Comparison of ENCODE assay signal across 13 cellular contexts in the genomic region with DNA sequence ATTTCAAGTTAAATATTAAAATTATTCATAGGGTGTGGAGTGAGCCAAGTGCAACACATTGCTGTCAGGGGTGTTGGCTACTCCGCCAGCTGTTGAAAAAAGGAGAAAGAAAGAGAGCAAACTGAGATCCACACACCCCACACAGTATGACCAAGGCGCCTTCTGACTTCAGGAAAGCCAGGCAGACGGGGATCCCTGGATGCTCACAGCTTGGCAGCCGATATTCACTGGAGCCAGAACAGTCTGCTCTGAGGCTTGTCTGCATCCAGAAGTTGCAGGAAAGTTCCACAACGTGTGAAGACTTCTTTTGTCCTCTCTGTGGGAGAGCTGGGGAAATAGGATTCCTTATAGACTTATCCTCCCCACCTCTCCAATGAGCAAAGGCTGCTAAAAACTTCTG. TPM values are rescaled to one million over a fixed set of nuclear protein-coding genes. Genes with fewer than 3 reads are reported as not detected.
DNase-seq lines count a peak whose midpoint lies in the region; ATAC-seq, FAIRE-seq and TF ChIP-seq lines count a peak whose summit lies in the region.
"Had no signal": no experiment of that assay in that cellular context is flagged by ENCODE, and none has a peak within 500 bp of the region (broad histone marks: within the 10 kb centered on the region; RNA-seq: fewer than 3 reads in every experiment).

No MANE protein-coding gene starts in this region.

- H3K4me1 ChIP-seq in GM23338 (ENCODE audit: insufficient read depth), result peaks cover 45% of the 10 kb centered on the region
- H3K4me1 ChIP-seq in H1 (replicated peaks in 1 of 4; ENCODE audit: control insufficient read depth in 3 of 4, insufficient read depth in 4 of 4, low read length in 3 of 4), result peaks cover 2 to 27% (median 21%) of the 10 kb centered on the region in 4 experiments; a peak in 6 of 7 replicates
- peaks cover 35% of the 10 kb centered on the region for H3K4me1 ChIP-seq in keratinocyte (ENCODE audit: control insufficient read depth, extremely low read depth, insufficient read depth, low read length)

- no peaks in the 10 kb centered on the region for H3K79me2 ChIP-seq in GM23338 (replicated peaks; ENCODE audit: insufficient read depth)
- H3K79me2 ChIP-seq in H1 (ENCODE audit: control insufficient read depth in 1 of 2, insufficient read depth in 2 of 2, low read length in 2 of 2), result peaks cover 0 to 10% of the 10 kb centered on the region in 2 experiments; a peak in 2 of 4 replicates
- H3K79me2 ChIP-seq in keratinocyte (ENCODE audit: control insufficient read depth, insufficient read depth, low read length), result no peaks in the 10 kb centered on the region

- no peaks in the 10 kb centered on the region for H3K9me1 ChIP-seq in keratinocyte (ENCODE audit: control insufficient read depth, extremely low read depth, insufficient read depth, low read length)

- peaks cover 27% of the 10 kb centered on the region for H3K36me3 Mint-ChIP-seq in GM23338 (ENCODE audit: low read depth)
- H3K36me3 Mint-ChIP-seq in activated T-cell treated with anti-CD3 and anti-CD28 coated beads, Interleukin-2, amount 50 U/mL, for 4 hours (ENCODE audit: insufficient read depth), result no peaks in the 10 kb centered on the region
- H3K36me3 Mint-ChIP-seq: activated naive CD8-positive, alpha-beta T cell treated with anti-CD3 and anti-CD28 coated beads for 36 hours had no signal

- peak; percentile 30 for DNase-seq in GM23338 (ENCODE audit: low spot score)
- DNase-seq in H1 (ENCODE audit: low read depth in 1 of 2, low spot score in 2 of 2), result no peak
- DNase-seq in keratinocyte (ENCODE audit: low read depth, low spot score), result no peak
- no peak for DNase-seq in sciatic nerve (ENCODE audit: low spot score)
- DNase-seq in DMS79 treated with DMSO at 0.1 percent for 48 hours (lab: John Stamatoyannopoulos, UW), result no peak
- DNase-seq in activated CD4-positive, alpha-beta T cell treated with anti-CD3 and anti-CD28 coated beads for 1 hour, result no peak
- DNase-seq in cerebellar nuclear complex (lab: John Stamatoyannopoulos, UW), result no peak
- no peak for DNase-seq in activated T-cell treated with anti-CD3 and anti-CD28 coated beads, Interleukin-2, amount 50 U/mL, for 4 hours
- DNase-seq: activated CD4-positive, alpha-beta T cell treated with anti-CD3 and anti-CD28 coated beads for 4 hours; activated naive CD8-positive, alpha-beta T cell treated with anti-CD3 and anti-CD28 coated beads for 36 hours; NCI-H345 had no signal

- H3K27ac Mint-ChIP-seq in GM23338, result no peak overlapping the region
- H3K27ac Mint-ChIP-seq: activated naive CD8-positive, alpha-beta T cell treated with anti-CD3 and anti-CD28 coated beads for 36 hours had no signal

- POLR2A ChIA-PET in H1 (lab: Charles Lee; ENCODE audit: partially characterized antibody), result interaction anchor here (1.1 to 2.6 kb wide), 7 partner anchors 11 to 164 kb away, joined by 3 to 21 read pairs (median 7); partner anchors contain the start of gene CHD9

- 0 out of 2 replicates have a peak overlapping the region, but pooled peaks have one; percentile 94 for H2AK5ac ChIP-seq in H1 (ENCODE audit: low read depth, low read length)

- dilution Hi-C loops in keratinocyte (cut with MboI; ENCODE audit: extremely low pct_ligation_motif_present, low sequenced_read_pairs), result no loop called here

- no peak for TF ChIP-seq EP300 in H1 (IDR thresholded peaks at IDR 0.05; ENCODE audit: borderline replicate concordance in 1 of 2, low read depth in 2 of 2, low read length in 2 of 2)

- H4K8ac ChIP-seq in H1 (ENCODE audit: extremely low read depth, insufficient read depth, low read length), result no peak overlapping the region

- no peak overlapping the region for H2BK120ac ChIP-seq in H1 (replicated peaks; ENCODE audit: low read depth, low read length)

- H2AFZ ChIP-seq in GM23338, result no peak overlapping the region
- no peak overlapping the region for H2AFZ ChIP-seq in H1 (ENCODE audit: low read length)
- H2AFZ ChIP-seq in keratinocyte (ENCODE audit: control insufficient read depth, low read length), result peak overlapping the region; percentile 75

- H3K4ac ChIP-seq in H1 (replicated peaks; ENCODE audit: insufficient read length, low read depth, low read length), result peak overlapping the region; percentile 63

- no peak overlapping the region; the same call in 1 of the 2 replicates for H2BK5ac ChIP-seq in H1 (ENCODE audit: low read depth, low read length)

- H2BK20ac ChIP-seq in H1 (ENCODE audit: low read length), result 0 out of 2 replicates have a peak overlapping the region, but pooled peaks have one; percentile 66

- peak overlapping the region; percentile 71; the same call in 1 of the 2 replicates for H3K18ac ChIP-seq in H1 (ENCODE audit: extremely low read depth, low read length)

- H4K20me1 ChIP-seq in GM23338 (replicated peaks; ENCODE audit: insufficient read depth), result no peaks in the 10 kb centered on the region
- no peaks in the 10 kb centered on the region for H4K20me1 ChIP-seq in H1 (replicated peaks in 1 of 2; ENCODE audit: control insufficient read depth in 1 of 2, insufficient read depth in 2 of 2, low read length in 2 of 2)
- H4K20me1 ChIP-seq in keratinocyte (ENCODE audit: control insufficient read depth, extremely low read depth, insufficient read depth, low read length), result no peaks in the 10 kb centered on the region

- H3K36me3 ChIP-seq in GM23338 (ENCODE audit: insufficient read depth), result 0 out of 2 replicates have a peak, but pooled peaks cover 4% of the 10 kb centered on the region
- no peaks in the 10 kb centered on the region for H3K36me3 ChIP-seq in H1 (ENCODE audit: control insufficient read depth in 2 of 4, insufficient read depth in 4 of 4, low read length in 3 of 4)
- H3K36me3 ChIP-seq in keratinocyte (ENCODE audit: control insufficient read depth in 2 of 2, extremely low read depth in 1 of 2, insufficient read depth in 2 of 2, low read length in 2 of 2), result no peaks in the 10 kb centered on the region

- H3K9ac ChIP-seq in H1 (replicated peaks in 1 of 4; ENCODE audit: extremely low read depth in 1 of 4, low read depth in 3 of 4, low read length in 3 of 4), result peak overlapping the region; percentile 8 to 84 (median 67); a peak in 6 of 7 replicates
- H3K9ac ChIP-seq in keratinocyte (ENCODE audit: control insufficient read depth, extremely low read depth, insufficient read depth, low read length), result peak overlapping the region; percentile 1

- H3K23ac ChIP-seq in H1 (ENCODE audit: insufficient read length), result no peak overlapping the region

- no peak overlapping the region for H4K5ac ChIP-seq in H1 (ENCODE audit: insufficient read length, low read depth, low read length)

- TF ChIP-seq RAD21 in H1 (IDR thresholded peaks at IDR 0.05 in 1 of 2, conservative IDR thresholded peaks at IDR 0.05 in 1 of 2; ENCODE audit: low read depth in 2 of 2, low read length in 2 of 2), result no peak

- intact Hi-C loops in sciatic nerve (cut with DNase I), result no loop called here

- TF ChIP-seq CTCF in GM23338 (conservative IDR thresholded peaks at IDR 0.05; ENCODE audit: low read depth in 2 of 2) (no peak), H1 (IDR thresholded peaks at IDR 0.05; ENCODE audit: control extremely low read depth in 1 of 3, insufficient read depth in 1 of 3, low read depth in 1 of 3, low read length in 3 of 3) (no peak), keratinocyte (optimal IDR thresholded peaks at IDR 0.05 in 1 of 3, IDR thresholded peaks at IDR 0.05 in 1 of 3, conservative IDR thresholded peaks at IDR 0.05 in 1 of 3; ENCODE audit: extremely low read depth in 1 of 3, insufficient read depth in 2 of 3, low read length in 3 of 3) (no peak)

- H4K91ac ChIP-seq in H1 (replicated peaks; ENCODE audit: insufficient read length, low read length), result peak overlapping the region; percentile 12

- peak overlapping the region; percentile 78; the same call in 1 of the 2 replicates for H2BK12ac ChIP-seq in H1 (ENCODE audit: low read depth, low read length)

- peak overlapping the region; percentile 76 for H3K4me3 Mint-ChIP-seq in GM23338
- H3K4me3 Mint-ChIP-seq in activated T-cell treated with anti-CD3 and anti-CD28 coated beads, Interleukin-2, amount 50 U/mL, for 4 hours, result no peak overlapping the region
- H3K4me3 Mint-ChIP-seq: activated naive CD8-positive, alpha-beta T cell treated with anti-CD3 and anti-CD28 coated beads for 36 hours had no signal

- TF ChIP-seq POLR2A in H1 (IDR thresholded peaks at IDR 0.05; ENCODE audit: control extremely low read depth in 1 of 2, low read depth in 2 of 2, low read length in 2 of 2), result no peak

- H3K79me1 ChIP-seq in H1 (ENCODE audit: low read depth, low read length), result no peaks in the 10 kb centered on the region

- CTCF ChIA-PET in H1 (lab: Charles Lee; ENCODE audit: partially characterized antibody), result interaction anchor here (0.6 to 3.1 kb wide), 5 partner anchors 11 to 121 kb away, joined by 3 to 11 read pairs (median 3); partner anchors contain the start of gene CHD9

- peaks cover 55% of the 10 kb centered on the region for H3K4me1 Mint-ChIP-seq in GM23338
- H3K4me1 Mint-ChIP-seq in activated T-cell treated with anti-CD3 and anti-CD28 coated beads, Interleukin-2, amount 50 U/mL, for 4 hours (ENCODE audit: low read depth), result no peaks in the 10 kb centered on the region

- no peak overlapping the region for H3K56ac ChIP-seq in H1 (replicated peaks; ENCODE audit: insufficient read length, low read depth, low read length)

- peaks cover 31% of the 10 kb centered on the region for H3K9me3 Mint-ChIP-seq in GM23338
- H3K9me3 Mint-ChIP-seq in activated T-cell treated with anti-CD3 and anti-CD28 coated beads, Interleukin-2, amount 50 U/mL, for 4 hours, result no peaks in the 10 kb centered on the region
- H3K9me3 Mint-ChIP-seq: activated naive CD8-positive, alpha-beta T cell treated with anti-CD3 and anti-CD28 coated beads for 36 hours had no signal

- 26% methylated on average over 5 of the region's 5 CpGs; no CpG with 5 or more reads in 1 of the 2 experiments for WGBS in H1 (ENCODE audit: extremely low coverage in 1 of 2, insufficient coverage in 1 of 2, insufficient read length in 1 of 2, insufficient replicate concordance in 2 of 2, low coverage in 1 of 2, low lambda C conversion rate in 2 of 2, missing lambda C conversion rate in 1 of 2), 2 experiments

- H2BK15ac ChIP-seq in H1 (ENCODE audit: low read length), result no peak overlapping the region

- H3K27me3 ChIP-seq in GM23338 (ENCODE audit: insufficient read depth) (no peaks in the 10 kb centered on the region), H1 (replicated peaks in 1 of 4; ENCODE audit: control insufficient read depth in 3 of 4, extremely low read depth in 1 of 4, insufficient read depth in 3 of 4, low read length in 3 of 4) (no peaks in the 10 kb centered on the region), keratinocyte (ENCODE audit: control insufficient read depth, extremely low read depth, insufficient read depth, low read length) (no peaks in the 10 kb centered on the region)

- no peak for FAIRE-seq in H1 (lab: Jason Lieb, UNC)
- peak; percentile 85 for FAIRE-seq in keratinocyte (lab: Jason Lieb, UNC)
- FAIRE-seq: H54 had no signal

- H3K4me3 ChIP-seq in GM23338 (peak overlapping the region; percentile 56), H1 (ENCODE audit: extremely low read depth in 1 of 4, insufficient read depth in 2 of 4, low read depth in 3 of 4, low read length in 4 of 4) (peak overlapping the region; percentile 53 to 69 (median 63)), keratinocyte (ENCODE audit: control insufficient read depth in 2 of 3, extremely low read depth in 1 of 3, insufficient read depth in 2 of 3, low read depth in 1 of 3, low read length in 3 of 3) (no peak overlapping the region)
- H3K4me3 ChIP-seq: SK-N-MC had no signal

- peak overlapping the region; percentile 73 for H3K4me2 ChIP-seq in GM23338
- H3K4me2 ChIP-seq in H1 (ENCODE audit: insufficient read depth in 1 of 2, low read depth in 2 of 2, low read length in 2 of 2), result peak overlapping the region; percentile 77 to 97
- H3K4me2 ChIP-seq in keratinocyte (ENCODE audit: control insufficient read depth, extremely low read depth, insufficient read depth, low read depth, low read length), result peak overlapping the region; percentile 11

- H3K9me3 ChIP-seq in H1 (ENCODE audit: insufficient read depth in 2 of 2, low read depth in 1 of 2, low read length in 1 of 2), result peaks cover 4 to 8% of the 10 kb centered on the region in 2 experiments
- no peaks in the 10 kb centered on the region for H3K9me3 ChIP-seq in keratinocyte (ENCODE audit: control insufficient read depth, low read depth, low read length)

- H3K23me2 ChIP-seq in H1 (ENCODE audit: low read depth, low read length), result peaks cover 21% of the 10 kb centered on the region

- peaks cover 11% of the 10 kb centered on the region for H3K9me2 ChIP-seq in GM23338 (ENCODE audit: insufficient read depth)

- H3K14ac ChIP-seq in H1 (ENCODE audit: insufficient read length), result no peak overlapping the region

- H3F3A ChIP-seq in GM23338 (replicated peaks; ENCODE audit: low read depth), result peaks cover 10% of the 10 kb centered on the region

- 0 out of 2 replicates have a peak overlapping the region, but pooled peaks have one; percentile 5 for H3K27ac ChIP-seq in GM23338 (ENCODE audit: low read depth)
- H3K27ac ChIP-seq in H1 (ENCODE audit: low read depth, low read length), result peak overlapping the region; percentile 77
- no peak overlapping the region for H3K27ac ChIP-seq in keratinocyte (ENCODE audit: control insufficient read depth, insufficient read depth, low read length)
- H3K27ac ChIP-seq: SK-N-MC had no signal

- H3K27me3 Mint-ChIP-seq in GM23338 (ENCODE audit: insufficient read depth, low read depth, poor library complexity), result peaks cover 8% of the 10 kb centered on the region
- H3K27me3 Mint-ChIP-seq in activated T-cell treated with anti-CD3 and anti-CD28 coated beads, Interleukin-2, amount 50 U/mL, for 4 hours (ENCODE audit: low read depth), result peaks cover 7% of the 10 kb centered on the region

- ATAC-seq in GM23338 (peak; percentile 14), sciatic nerve (peak; percentile 58)
- no peak for ATAC-seq in activated T-cell treated with anti-CD3 and anti-CD28 coated beads, Interleukin-2, amount 50 U/mL, for 4 hours

RNA-seq across cellular contexts. Expression of gene CHD9NB, which starts 9.2 kb away (rescaled TPM):
- 4.2 and 4.5 TPM in 2 replicates for total RNA-seq in GM23338 (2014; rRNA removed; shearing (Covaris generic))
- polyA plus RNA-seq in GM23338 (2016; fragmentation: Nextera tagmentation; extraction: Ambion mirVana), result 1.5 and 1.7 TPM in 2 replicates
- 3.8 and 4.5 TPM in 2 replicates for total RNA-seq in H1 (2021; fragmentation: NEBNext Ultra II Directional; extraction: Animal tissue kit (Norgen Biotek cat#: 25700))
- 5.3 and 5.9 TPM in 2 replicates for polyA plus RNA-seq in H1 (2011; rRNA removed)
- polyA plus RNA-seq in H1 (2011; cell fraction: cytosol; rRNA removed), result 10.1 TPM
- 8.1 TPM for polyA plus RNA-seq in H1 (2011; cell fraction: nucleus; rRNA removed)
- 6.7 to 11.2 TPM (median 9.3 TPM) in 4 replicates for polyA plus RNA-seq in H1 (2012, experiment 1 of 2)
- 6.5 TPM for polyA plus RNA-seq in H1 (2012, experiment 2 of 2)
- 3.1 TPM for polyA plus RNA-seq in H1 (2013, experiment 1 of 2)
- 2.5 TPM for polyA plus RNA-seq in H1 (2013, experiment 2 of 2)
- 9.4 and 12.5 TPM in 2 replicates for polyA minus RNA-seq in H1 (2011; rRNA and poly(A)+ RNA removed)
- 5.3 TPM for polyA minus RNA-seq in H1 (2011; cell fraction: cytosol; rRNA and poly(A)+ RNA removed)
- 29.4 TPM for polyA minus RNA-seq in H1 (2011; cell fraction: nucleus; rRNA and poly(A)+ RNA removed)
- 0.53 to 0.89 TPM (median 0.64 TPM) in 3 replicates for polyA plus RNA-seq in keratinocyte
- 0.21 TPM for polyA plus RNA-seq in keratinocyte (2011; ENCODE audit: low read depth)
- polyA plus RNA-seq in keratinocyte (2011; cell fraction: cytosol; rRNA removed), result 0.75 and 0.82 TPM in 2 replicates
- polyA plus RNA-seq in keratinocyte (2011; cell fraction: nucleus; rRNA removed), result 2.1 TPM in 2 replicates
- polyA plus RNA-seq in keratinocyte (2012; ENCODE audit: low replicate concordance), result 0.79 and 1.3 TPM in 2 replicates
- polyA minus RNA-seq in keratinocyte, result 0.73 to 1.8 TPM (median 1.1 TPM) in 3 replicates
- polyA minus RNA-seq in keratinocyte (2011; cell fraction: cytosol; rRNA and poly(A)+ RNA removed), result not detected
- 0.74 and 1.6 TPM in 2 replicates for polyA minus RNA-seq in keratinocyte (2011; cell fraction: nucleus; rRNA and poly(A)+ RNA removed)
- total RNA-seq in sciatic nerve, result 7.5 TPM
- not detected for total RNA-seq in activated T-cell treated with anti-CD3 and anti-CD28 coated beads, Interleukin-2, amount 50 U/mL, for 4 hours

RNA-seq across cellular contexts. Expression of gene CHD9, which starts 11.3 kb away (rescaled TPM):
- total RNA-seq in GM23338 (2014; rRNA removed; shearing (Covaris generic)), result 18.8 and 21.9 TPM in 2 replicates
- polyA plus RNA-seq in GM23338 (2016; fragmentation: Nextera tagmentation; extraction: Ambion mirVana) (32.4 and 46.6 TPM in 2 replicates), H1 (2011; rRNA removed) (5.9 and 9.9 TPM in 2 replicates), keratinocyte (18.5 to 32.8 TPM (median 24.7 TPM) in 3 replicates)
- total RNA-seq in H1 (2021; fragmentation: NEBNext Ultra II Directional; extraction: Animal tissue kit (Norgen Biotek cat#: 25700)), result 27.5 and 32.4 TPM in 2 replicates
- polyA plus RNA-seq in H1 (2011; cell fraction: cytosol; rRNA removed), result 12.8 TPM
- polyA plus RNA-seq in H1 (2011; cell fraction: nucleus; rRNA removed), result 8.5 TPM
- polyA plus RNA-seq in H1 (2012, experiment 1 of 2), result 12.2 to 24.6 TPM (median 15.0 TPM) in 4 replicates
- 1.4 TPM for polyA plus RNA-seq in H1 (2012, experiment 2 of 2)
- 28.1 TPM for polyA plus RNA-seq in H1 (2013, experiment 1 of 2)
- polyA plus RNA-seq in H1 (2013, experiment 2 of 2), result 26.4 TPM
- polyA minus RNA-seq in H1 (2011; rRNA and poly(A)+ RNA removed), result 73.8 and 104 TPM in 2 replicates
- polyA minus RNA-seq in H1 (2011; cell fraction: cytosol; rRNA and poly(A)+ RNA removed), result 29.0 TPM
- 131 TPM for polyA minus RNA-seq in H1 (2011; cell fraction: nucleus; rRNA and poly(A)+ RNA removed)
- polyA plus RNA-seq in keratinocyte (2011; ENCODE audit: low read depth), result 66.4 TPM
- polyA plus RNA-seq in keratinocyte (2011; cell fraction: cytosol; rRNA removed), result 7.3 and 17.0 TPM in 2 replicates
- polyA plus RNA-seq in keratinocyte (2011; cell fraction: nucleus; rRNA removed), result 40.9 and 55.0 TPM in 2 replicates
- 13.0 and 14.7 TPM in 2 replicates for polyA plus RNA-seq in keratinocyte (2012; ENCODE audit: low replicate concordance)
- polyA minus RNA-seq in keratinocyte, result 10.3 to 146 TPM (median 105 TPM) in 3 replicates
- 11.5 TPM for polyA minus RNA-seq in keratinocyte (2011; cell fraction: cytosol; rRNA and poly(A)+ RNA removed)
- polyA minus RNA-seq in keratinocyte (2011; cell fraction: nucleus; rRNA and poly(A)+ RNA removed), result 64.3 and 116 TPM in 2 replicates
- 137 TPM for total RNA-seq in sciatic nerve
- 10 to 100 TPM; 10.8 to 12.7 (median 11.7) TPM for total RNA-seq in activated T-cell treated with anti-CD3 and anti-CD28 coated beads, Interleukin-2, amount 50 U/mL, for 4 hours

Comparison
In these comparisons a context has a peak if more than half of its experiments do, and no peak if none do; other contexts are left out.
1. ATAC-seq: peak in GM23338 (single experiment) and sciatic nerve (single experiment); none in activated T-cell treated with anti-CD3 and anti-CD28 coated beads, Interleukin-2, amount 50 U/mL, for 4 hours (0 of 2).
2. H3K4me2 ChIP-seq: peak in every context shown above with its lines; median percentile 87 in H1; 73 in GM23338; 11 in keratinocyte.
3. H3K4me3 ChIP-seq: peak in GM23338 (single experiment) and H1 (4 of 4); none in keratinocyte (0 of 3).